11 cellular contexts compared by ENCODE assay signal in the genomic region with DNA sequence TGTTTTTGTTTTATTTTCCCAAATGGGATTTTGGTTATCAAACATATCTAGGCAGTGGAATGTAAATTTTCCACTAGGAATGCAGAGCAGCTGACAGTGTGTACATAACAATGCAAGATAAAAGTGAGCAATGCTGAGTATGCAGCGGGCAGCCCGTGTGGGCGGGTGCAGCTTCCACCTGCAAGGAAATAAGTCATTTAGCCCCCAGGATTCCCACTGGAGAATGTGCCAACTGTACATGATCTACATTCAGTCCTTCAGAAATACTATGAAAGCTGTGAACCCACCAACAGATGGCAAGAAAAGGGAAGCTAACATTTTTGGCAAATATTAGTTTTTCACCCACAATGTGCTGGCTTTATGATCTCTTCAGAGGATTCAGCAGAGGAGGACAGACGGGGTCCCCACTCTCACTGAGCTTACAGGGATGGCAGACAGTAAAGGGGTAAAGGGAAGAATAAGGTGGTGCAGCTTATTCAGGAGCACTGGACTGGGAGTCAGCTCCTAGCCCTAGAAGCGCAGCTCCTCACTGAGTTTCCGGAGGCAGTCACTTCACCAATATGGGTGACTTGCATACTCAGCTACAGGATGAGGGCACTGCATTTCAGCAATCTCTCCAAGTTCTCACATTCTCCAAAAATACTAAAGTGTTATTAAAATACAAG. TPM values are rescaled to one million over a fixed set of nuclear protein-coding genes. Genes with fewer than 3 reads are reported as not detected.
DNase-seq lines count a peak whose midpoint lies in the region; ATAC-seq, FAIRE-seq and TF ChIP-seq lines count a peak whose summit lies in the region.
"Had no signal": no experiment of that assay in that cellular context is flagged by ENCODE, and none has a peak within 500 bp of the region (broad histone marks: within the 10 kb centered on the region; RNA-seq: fewer than 3 reads in every experiment).

No MANE protein-coding gene starts in this region.

- FAIRE-seq in kidney (lab: Jason Lieb, UNC), result no peak
- peak; percentile 13 for FAIRE-seq in urothelium cell line (lab: Jason Lieb, UNC)
- FAIRE-seq: colon had no signal

- intact Hi-C loops in kidney (cut with DNase I), result no loop called here

- H3K4me1 Mint-ChIP-seq in stimulated activated naive B cell treated with anti-CD40 and anti-IgM and Interleukin-4, amounts not matched to agents 10 μg/mL and 1 μg/mL and 100 μg/mL, for 72 hours, result no peaks in the 10 kb centered on the region
- no peaks in the 10 kb centered on the region for H3K4me1 Mint-ChIP-seq in activated naive CD8-positive, alpha-beta T cell treated with anti-CD3 and anti-CD28 coated beads for 36 hours

- peak overlapping the region; percentile 78 for H3K27ac ChIP-seq in HUES48 (ENCODE audit: low read depth, low read length)
- H3K27ac ChIP-seq in brain microvascular endothelial cell, result peak overlapping the region; percentile 12
- H3K27ac ChIP-seq in kidney (ENCODE audit: low read depth in 2 of 2, low read length in 2 of 2), result peak overlapping the region in 1 of 2 donors; percentile 2

- H3K27me3 Mint-ChIP-seq in stimulated activated naive B cell treated with anti-CD40 and anti-IgM and Interleukin-4, amounts not matched to agents 10 μg/mL and 1 μg/mL and 100 μg/mL, for 72 hours, result peaks cover 16 to 32% of the 10 kb centered on the region in 2 donors
- H3K27me3 Mint-ChIP-seq in activated naive CD8-positive, alpha-beta T cell treated with anti-CD3 and anti-CD28 coated beads for 36 hours, result peaks cover 12% of the 10 kb centered on the region

- H3K4me1 ChIP-seq in HUES48 (ENCODE audit: control insufficient read depth, insufficient read depth, low read length) (peaks cover 16% of the 10 kb centered on the region), kidney (ENCODE audit: control insufficient read depth in 1 of 2, insufficient read depth in 1 of 2, low read depth in 1 of 2, low read length in 2 of 2) (peaks cover 3 to 7% of the 10 kb centered on the region in 2 donors)

- TF ChIP-seq CTCF in brain microvascular endothelial cell (IDR thresholded peaks at IDR 0.05; ENCODE audit: low read depth, low read length, missing control alignments) (no peak), kidney (IDR thresholded peaks at IDR 0.05; ENCODE audit: borderline replicate concordance, extremely low read depth, insufficient read depth) (no peak)

- no peak overlapping the region for H3K4me3 Mint-ChIP-seq in stimulated activated naive B cell treated with anti-CD40 and anti-IgM and Interleukin-4, amounts not matched to agents 10 μg/mL and 1 μg/mL and 100 μg/mL, for 72 hours
- no peak overlapping the region for H3K4me3 Mint-ChIP-seq in activated naive CD8-positive, alpha-beta T cell treated with anti-CD3 and anti-CD28 coated beads for 36 hours

- in situ Hi-C loops in brain microvascular endothelial cell (cut with HindIII; ENCODE audit: low pct_ligation_motif_present, low sequenced_read_pairs), result no loop called here

- H3K9me3 ChIP-seq in HUES48 (ENCODE audit: control insufficient read depth, insufficient read depth, low read length), result peaks cover 17% of the 10 kb centered on the region; the same call in 1 of the 2 replicates
- peaks cover 0 to 8% of the 10 kb centered on the region in 2 donors for H3K9me3 ChIP-seq in kidney (ENCODE audit: control insufficient read depth in 1 of 2, low read length in 2 of 2)

- H3K9me3 Mint-ChIP-seq in stimulated activated naive B cell treated with anti-CD40 and anti-IgM and Interleukin-4, amounts not matched to agents 10 μg/mL and 1 μg/mL and 100 μg/mL, for 72 hours, result peaks cover 20 to 25% of the 10 kb centered on the region in 2 donors
- H3K9me3 Mint-ChIP-seq in activated naive CD8-positive, alpha-beta T cell treated with anti-CD3 and anti-CD28 coated beads for 36 hours, result peaks cover 6% of the 10 kb centered on the region

- H3K27ac Mint-ChIP-seq in stimulated activated naive B cell treated with anti-CD40 and anti-IgM and Interleukin-4, amounts not matched to agents 10 μg/mL and 1 μg/mL and 100 μg/mL, for 72 hours, result no peak overlapping the region
- H3K27ac Mint-ChIP-seq in activated naive CD8-positive, alpha-beta T cell treated with anti-CD3 and anti-CD28 coated beads for 36 hours, result no peak overlapping the region

- no peaks in the 10 kb centered on the region for H3K27me3 ChIP-seq in HUES48 (ENCODE audit: control insufficient read depth, insufficient read depth, low read length)
- no peaks in the 10 kb centered on the region for H3K27me3 ChIP-seq in brain microvascular endothelial cell (replicated peaks)

- peak; percentile 78 for DNase-seq in brain microvascular endothelial cell
- no peak for DNase-seq in kidney
- DNase-seq in urothelium cell line (ENCODE audit: low spot score), result peak; percentile 65
- no peak for DNase-seq in stimulated activated naive B cell treated with anti-CD40 and anti-IgM and Interleukin-4, amounts not matched to agents 10 μg/mL and 1 μg/mL and 100 μg/mL, for 72 hours
- DNase-seq in activated naive CD8-positive, alpha-beta T cell treated with anti-CD3 and anti-CD28 coated beads for 36 hours, result no peak
- DNase-seq: activated T-cell treated with anti-CD3 and anti-CD28 coated beads, Interleukin-2, amount 50 U/mL, for 48 hours; GDM1 had no signal

- no peak overlapping the region for H3K9ac ChIP-seq in HUES48 (ENCODE audit: low read depth, low read length)
- H3K9ac ChIP-seq in kidney (ENCODE audit: low read length in 2 of 2), result no peak overlapping the region

- H3K36me3 Mint-ChIP-seq in stimulated activated naive B cell treated with anti-CD40 and anti-IgM and Interleukin-4, amounts not matched to agents 10 μg/mL and 1 μg/mL and 100 μg/mL, for 72 hours, result peaks cover 6% of the 10 kb centered on the region in 2 donors
- H3K36me3 Mint-ChIP-seq in activated naive CD8-positive, alpha-beta T cell treated with anti-CD3 and anti-CD28 coated beads for 36 hours, result no peaks in the 10 kb centered on the region

- H3K4me3 ChIP-seq in HUES48 (ENCODE audit: low read depth, low read length), result no peak overlapping the region; the same call in 1 of the 2 replicates
- H3K4me3 ChIP-seq in brain microvascular endothelial cell (ENCODE audit: low read depth, low read length), result no peak overlapping the region
- H3K4me3 ChIP-seq in kidney (ENCODE audit: low read length in 2 of 2), result peak overlapping the region; percentile 22 to 37

- H3K36me3 ChIP-seq in HUES48 (ENCODE audit: control insufficient read depth, insufficient read depth, low read length), result no peaks in the 10 kb centered on the region
- no peaks in the 10 kb centered on the region for H3K36me3 ChIP-seq in brain microvascular endothelial cell (replicated peaks)
- H3K36me3 ChIP-seq in kidney (ENCODE audit: control insufficient read depth in 1 of 2, insufficient read depth in 2 of 2, low read length in 2 of 2), result no peaks in the 10 kb centered on the region

- ATAC-seq in stimulated activated naive B cell treated with anti-CD40 and anti-IgM and Interleukin-4, amounts not matched to agents 10 μg/mL and 1 μg/mL and 100 μg/mL, for 72 hours (replicated peaks), result no peak
- ATAC-seq in HG03108 (IDR thresholded peaks at IDR 0.05; ENCODE audit: unreplicated experiment), result no peak

RNA-seq across cellular contexts. Expression of a gene that starts 44.2 kb away (rescaled TPM):
- 110 TPM for total RNA-seq in kidney
- 22.1 TPM for polyA plus RNA-seq in kidney (ENCODE audit: insufficient read depth, low read depth, low replicate concordance)
- under 1 TPM in 1 of 2 experiments, not detected in 1; 0.04 TPM for total RNA-seq in activated naive CD8-positive, alpha-beta T cell treated with anti-CD3 and anti-CD28 coated beads for 36 hours
- total RNA-seq: pulmonary artery endothelial cell had no signal

Comparison
In these comparisons a context has a peak if more than half of its experiments do, and no peak if none do; other contexts are left out.
1. H3K4me3 ChIP-seq: peak in kidney (2 of 2); none in HUES48 (single experiment) and brain microvascular endothelial cell (single experiment).
2. DNase-seq: peak in brain microvascular endothelial cell (single experiment) and urothelium cell line (single experiment); none in kidney (single experiment), stimulated activated naive B cell treated with anti-CD40 and anti-IgM and Interleukin-4, amounts not matched to agents 10 μg/mL and 1 μg/mL and 100 μg/mL, for 72 hours (single experiment) and activated naive CD8-positive, alpha-beta T cell treated with anti-CD3 and anti-CD28 coated beads for 36 hours (single experiment).
3. RNA of a gene that starts 44.2 kb away (total RNA-seq): 110 TPM in kidney (single experiment); 0.04 TPM in activated naive CD8-positive, alpha-beta T cell treated with anti-CD3 and anti-CD28 coated beads for 36 hours; every median in the first group is over 100 times any median in the second.